9 cellular contexts compared by ENCODE assay signal in genomic region chr20:35952480-35953410, GRCh38. TPM values are rescaled to one million over a fixed set of nuclear protein-coding genes. Genes with fewer than 3 reads are reported as not detected.
DNase-seq lines count a peak whose midpoint lies in the region; ATAC-seq, FAIRE-seq and TF ChIP-seq lines count a peak whose summit lies in the region.
"Had no signal": no experiment of that assay in that cellular context is flagged by ENCODE, and none has a peak within 500 bp of the region (broad histone marks: within the 10 kb centered on the region; RNA-seq: fewer than 3 reads in every experiment).

No MANE protein-coding gene starts in this region.

- peaks cover 23% of the 10 kb centered on the region for H3K4me1 Mint-ChIP-seq in activated CD8-positive, alpha-beta memory T cell treated with anti-CD3 and anti-CD28 coated beads, Interleukin-2, amount 10 ng/mL, durations not matched to agents 7 days and 5 days

- H3K27ac Mint-ChIP-seq in activated CD8-positive, alpha-beta memory T cell treated with anti-CD3 and anti-CD28 coated beads, Interleukin-2, amount 10 ng/mL, durations not matched to agents 7 days and 5 days = peak overlapping the region; percentile 100

- no peak for ATAC-seq in activated CD8-positive, alpha-beta memory T cell treated with anti-CD3 and anti-CD28 coated beads, Interleukin-2, amount 10 ng/mL, durations not matched to agents 7 days and 5 days

- no peak for FAIRE-seq in D721Med (lab: Jason Lieb, UNC)
- FAIRE-seq: islet of Langerhans had no signal

- no peaks in the 10 kb centered on the region for H3K9me3 Mint-ChIP-seq in activated CD8-positive, alpha-beta memory T cell treated with anti-CD3 and anti-CD28 coated beads, Interleukin-2, amount 10 ng/mL, durations not matched to agents 7 days and 5 days (ENCODE audit: low read depth)

- CTCF ChIA-PET in activated CD8-positive, alpha-beta memory T cell treated with anti-CD3 and anti-CD28 coated beads, Interleukin-2, amount 10 ng/mL, durations not matched to agents 7 days and 5 days (lab: Charles Lee) = interaction anchor here (0.9 to 4.0 kb wide), 15 partner anchors 10 to 896 kb away, joined by 3 to 47 read pairs (median 9); partner anchors contain the start of genes PHF20, RAB5IF and RBM39

- no peak for TF ChIP-seq CTCF in D721Med (IDR thresholded peaks at IDR 0.05; ENCODE audit: insufficient read depth, missing control alignments)

- no peak for DNase-seq in activated CD8-positive, alpha-beta memory T cell treated with anti-CD3 and anti-CD28 coated beads, Interleukin-2, amount 10 ng/mL, durations not matched to agents 7 days and 5 days
- no peak for DNase-seq in activated CD8-positive, alpha-beta memory T cell treated with anti-CD3 and anti-CD28 coated beads, Interleukin-2, amount 50 U/mL, for 4 hours
- peak; percentile 83 for DNase-seq in RKO (ENCODE audit: low spot score)
- peak; percentile 19 for DNase-seq in dermis blood vessel endothelial cell
- peak; percentile 30 for DNase-seq in myocyte (ENCODE audit: low read depth)
- no peak for DNase-seq in DMS153 (lab: John Stamatoyannopoulos, UW)
- DNase-seq in D721Med (ENCODE audit: insufficient read length, low spot score) = no peak
- DNase-seq in cerebellum (ENCODE audit: low spot score) = no peak

- H3K36me3 Mint-ChIP-seq in activated CD8-positive, alpha-beta memory T cell treated with anti-CD3 and anti-CD28 coated beads, Interleukin-2, amount 10 ng/mL, durations not matched to agents 7 days and 5 days = peaks cover 8% of the 10 kb centered on the region

- H3K27me3 Mint-ChIP-seq in activated CD8-positive, alpha-beta memory T cell treated with anti-CD3 and anti-CD28 coated beads, Interleukin-2, amount 10 ng/mL, durations not matched to agents 7 days and 5 days = no peaks in the 10 kb centered on the region

- H3K4me3 Mint-ChIP-seq in activated CD8-positive, alpha-beta memory T cell treated with anti-CD3 and anti-CD28 coated beads, Interleukin-2, amount 10 ng/mL, durations not matched to agents 7 days and 5 days = peak overlapping the region; percentile 90

RNA-seq across cellular contexts. Expression of gene SCAND1, which starts 1.6 kb away (rescaled TPM):
- total RNA-seq in activated CD8-positive, alpha-beta memory T cell treated with anti-CD3 and anti-CD28 coated beads, Interleukin-2, amount 10 ng/mL, durations not matched to agents 7 days and 5 days = 10 to 100 TPM; 61.2 to 63.9 TPM
- total RNA-seq in dermis blood vessel endothelial cell (59.1 and 89.0 TPM in 2 replicates), myocyte (92.0 and 120 TPM in 2 replicates), cerebellum (10.6 TPM)
- 56.1 TPM for polyA plus RNA-seq in myocyte (2012)

RNA-seq across cellular contexts. Expression of gene CNBD2, which starts 15.6 kb away (rescaled TPM):
- total RNA-seq in activated CD8-positive, alpha-beta memory T cell treated with anti-CD3 and anti-CD28 coated beads, Interleukin-2, amount 10 ng/mL, durations not matched to agents 7 days and 5 days = 1 to 10 TPM; 5.2 to 7.8 TPM
- 2.8 and 5.3 TPM in 2 replicates for total RNA-seq in dermis blood vessel endothelial cell
- 2.8 and 3.4 TPM in 2 replicates for total RNA-seq in myocyte
- polyA plus RNA-seq in myocyte (2012) = 2.0 TPM
- total RNA-seq in cerebellum = 5.2 TPM

Comparison
In these comparisons a context has a peak if more than half of its experiments do, and no peak if none do; other contexts are left out.
1. DNase-seq: peak in RKO (single experiment), dermis blood vessel endothelial cell (single experiment) and myocyte (single experiment); none in activated CD8-positive, alpha-beta memory T cell treated with anti-CD3 and anti-CD28 coated beads, Interleukin-2, amount 10 ng/mL, durations not matched to agents 7 days and 5 days (single experiment), activated CD8-positive, alpha-beta memory T cell treated with anti-CD3 and anti-CD28 coated beads, Interleukin-2, amount 50 U/mL, for 4 hours (single experiment), DMS153 (single experiment), D721Med (single experiment) and cerebellum (single experiment).